12 cellular contexts compared by ENCODE assay signal in the genomic region with DNA sequence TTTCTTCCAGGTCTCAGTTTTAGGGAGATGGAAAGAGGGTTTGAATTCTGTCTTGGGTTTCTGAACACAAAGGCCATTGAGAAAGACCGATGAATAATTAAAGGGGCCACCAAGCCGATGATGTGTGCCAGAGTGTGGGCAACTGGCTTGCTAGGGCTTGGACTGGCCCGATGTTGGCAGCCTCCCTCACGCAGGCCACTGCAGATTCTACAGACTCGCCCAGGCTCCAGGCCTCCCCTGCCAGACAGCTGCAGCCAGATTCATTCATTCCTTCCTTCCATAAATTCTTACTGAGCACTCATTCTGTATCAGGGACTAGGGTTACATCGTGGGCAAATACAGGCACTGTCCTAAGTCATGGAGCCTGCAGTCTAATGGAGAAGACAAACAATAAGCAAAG. TPM values are rescaled to one million over a fixed set of nuclear protein-coding genes. Genes with fewer than 3 reads are reported as not detected.
DNase-seq lines count a peak whose midpoint lies in the region; ATAC-seq and TF ChIP-seq lines count a peak whose summit lies in the region.
"Had no signal": no experiment of that assay in that cellular context is flagged by ENCODE, and none has a peak within 500 bp of the region (broad histone marks: within the 10 kb centered on the region; RNA-seq: fewer than 3 reads in every experiment).

No MANE protein-coding gene starts in this region.

- peak overlapping the region; percentile 54 for H3K4me2 ChIP-seq in mammary epithelial cell (ENCODE audit: insufficient read depth, low read depth, low read length)

- intact Hi-C loops in left cardiac atrium (cut with DNase I) (loop anchor here in 1 of 2 donors (5.0 kb wide), 1 partner anchor 33 kb away; the partner anchor contains the start of gene ACTN1), mammary epithelial cell (cut with micrococcal nuclease) (loop anchor here (1.0 to 10.0 kb wide), 2 partner anchors 144 to 799 kb away; no protein-coding TSS in a partner anchor), uterus (cut with DNase I; ENCODE audit: low total_unique reads) (loop anchor here (5.0 kb wide), 1 partner anchor 33 kb away; the partner anchor contains the start of gene ACTN1)

- H3K27ac ChIP-seq in right atrium auricular region (peak overlapping the region; percentile 72 to 91), mammary epithelial cell (ENCODE audit: insufficient read depth, low read depth, low read length) (peak overlapping the region; percentile 46), uterus (peak overlapping the region; percentile 93 to 95)

- TF ChIP-seq POLR2A in uterus (IDR thresholded peaks at IDR 0.05) = no peak

- CTCF ChIA-PET in mammary epithelial cell (lab: Charles Lee; ENCODE audit: low non-redundant PET) = no interaction called here

- in situ Hi-C loops in mammary epithelial cell (cut with MboI; ENCODE audit: low sequenced_read_pairs in 2 of 2) = loop anchor here in 1 of 2 donors (10.0 kb wide), 1 partner anchor 151 kb away; no protein-coding TSS in a partner anchor

- H3K9ac ChIP-seq in mammary epithelial cell (ENCODE audit: insufficient read depth, low read length) = peak overlapping the region; percentile 15

- dilution Hi-C loops in mammary epithelial cell (cut with HindIII; ENCODE audit: low sequenced_read_pairs) = no loop called here

- peaks cover 3% of the 10 kb centered on the region for H4K20me1 ChIP-seq in mammary epithelial cell (ENCODE audit: insufficient read depth, low read length)

- H3K9me3 ChIP-seq in right atrium auricular region (no peaks in the 10 kb centered on the region), mammary epithelial cell (replicated peaks; ENCODE audit: insufficient read depth, low read length) (no peaks in the 10 kb centered on the region), uterus (no peaks in the 10 kb centered on the region)

- H3K79me2 ChIP-seq in mammary epithelial cell (ENCODE audit: insufficient read depth, low read length) = peaks cover 100% of the 10 kb centered on the region

- BruUV-seq in mammary epithelial cell (replicated peaks; lab: Mats Ljungman, UMichigan) = no TSS peak

- H3K27me3 ChIP-seq in right atrium auricular region (no peaks in the 10 kb centered on the region), mammary epithelial cell (ENCODE audit: insufficient read depth, low read length) (no peaks in the 10 kb centered on the region), uterus (no peaks in the 10 kb centered on the region)

- no peak for TF ChIP-seq CTCF in right atrium auricular region (IDR thresholded peaks at IDR 0.05)
- TF ChIP-seq CTCF in mammary epithelial cell (conservative IDR thresholded peaks at IDR 0.05 in 1 of 2, IDR thresholded peaks at IDR 0.05 in 1 of 2; ENCODE audit: extremely low read depth in 1 of 2, insufficient read depth in 1 of 2, low read depth in 1 of 2, low read length in 2 of 2) = no peak
- TF ChIP-seq CTCF in uterus (IDR thresholded peaks at IDR 0.05) = no peak

- H3K4me3 ChIP-seq in right atrium auricular region (no peak overlapping the region), mammary epithelial cell (replicated peaks in 1 of 3; ENCODE audit: insufficient read depth in 1 of 3, low read depth in 2 of 3, low read length in 3 of 3) (no peak overlapping the region), uterus (no peak overlapping the region)

- no peak for ATAC-seq in left cardiac atrium

- 2% methylated on average over 6 of the region's 6 CpGs for WGBS in mammary epithelial cell (ENCODE audit: low coverage, missing lambda C conversion rate)

- DNase-seq in right atrium auricular region (ENCODE audit: low spot score) = no peak
- no peak for DNase-seq in left cardiac atrium
- DNase-seq in mammary epithelial cell = peak; percentile 42
- DNase-seq in myocyte (ENCODE audit: low read depth) = peak; percentile 91
- DNase-seq in uterus = no peak
- DNase-seq in NCI-H1436 (lab: John Stamatoyannopoulos, UW) = no peak
- DNase-seq in HK-2 (ENCODE audit: unreplicated experiment) = no peak
- no peak for DNase-seq in HuH-7.5 (ENCODE audit: low spot score)
- DNase-seq: activated CD4-positive, alpha-beta T cell treated with anti-CD3 and anti-CD28 coated beads, Interleukin-2, amount 50 U/mL, for 4 hours; activated effector memory CD4-positive, alpha-beta T cell treated with Interleukin-2 at 50 U/mL for 16 hours; NCI-H446; T-helper 9 cell had no signal

- H2AFZ ChIP-seq in mammary epithelial cell (ENCODE audit: low read depth, low read length) = no peak overlapping the region

- no peaks in the 10 kb centered on the region for H3K36me3 ChIP-seq in right atrium auricular region
- H3K36me3 ChIP-seq in mammary epithelial cell (ENCODE audit: insufficient read depth, low read length) = no peaks in the 10 kb centered on the region
- H3K36me3 ChIP-seq in uterus = no peaks in the 10 kb centered on the region

- H3K4me1 ChIP-seq in right atrium auricular region (peaks cover 0 to 100% of the 10 kb centered on the region in 2 donors), mammary epithelial cell (ENCODE audit: insufficient read depth, low read length) (peaks cover 100% of the 10 kb centered on the region), uterus (peaks cover 21 to 47% of the 10 kb centered on the region in 2 donors)

RNA-seq across cellular contexts. Expression of gene ACTN1, which starts 34.9 kb away (rescaled TPM):
- 100 to 1,000 TPM; 170 to 316 TPM for total RNA-seq in right atrium auricular region
- total RNA-seq in left cardiac atrium = 100 to 1,000 TPM; 160 to 319 TPM
- 1,000 to 10,000 TPM in 1 of 2 donors, 100 to 1,000 TPM in 1; 841 to 1,322 TPM for total RNA-seq in mammary epithelial cell
- 813 TPM for polyA plus RNA-seq in mammary epithelial cell
- polyA minus RNA-seq in mammary epithelial cell = 1,325 TPM
- 171 and 188 TPM in 2 replicates for total RNA-seq in myocyte
- polyA plus RNA-seq in myocyte (2012) = 773 TPM
- total RNA-seq in uterus = 100 to 1,000 TPM; 147 to 538 (median 343) TPM

Comparison
In these comparisons a context has a peak if more than half of its experiments do, and no peak if none do; other contexts are left out.
1. DNase-seq: peak in mammary epithelial cell (single experiment) and myocyte (single experiment); none in right atrium auricular region (single experiment), left cardiac atrium (single experiment), uterus (0 of 2), NCI-H1436 (single experiment), HK-2 (single experiment) and HuH-7.5 (single experiment).
2. Peak in every context shown above with its lines, with median percentiles within 50 percentile points of each other: H3K27ac ChIP-seq.